ENCODE assay signal across 1 cellular context in the genomic region with DNA sequence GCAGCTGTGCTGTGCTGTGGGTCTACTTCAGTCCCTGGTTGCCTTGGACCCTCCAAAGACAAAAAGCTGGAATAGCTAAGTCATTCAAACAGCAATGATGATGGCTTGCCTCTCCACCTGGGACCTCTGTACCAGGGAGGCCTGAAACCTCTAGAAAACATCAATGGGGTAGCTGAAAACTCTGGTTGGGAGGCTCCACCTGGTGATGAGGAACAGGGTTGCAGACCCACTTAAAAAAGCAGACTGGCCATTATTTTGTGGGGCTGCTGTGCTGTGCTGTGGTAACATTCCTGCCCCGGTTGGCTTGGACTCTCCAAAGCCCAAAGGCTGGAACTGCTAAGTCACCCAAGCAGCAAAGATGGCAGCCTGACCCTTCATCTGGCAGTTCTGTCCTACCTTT.
A peak's percentile ranks its signal among the peaks of the same experiment; 100 is the strongest.
TF ChIP-seq lines count a peak whose summit lies in the region.

No MANE protein-coding gene starts in this region.

TF ChIP-seq in SK-N-SH, 30 proteins besides CTCF, POLR2A, EP300 and RAD21:
- TF ChIP-seq, protein P1, sequence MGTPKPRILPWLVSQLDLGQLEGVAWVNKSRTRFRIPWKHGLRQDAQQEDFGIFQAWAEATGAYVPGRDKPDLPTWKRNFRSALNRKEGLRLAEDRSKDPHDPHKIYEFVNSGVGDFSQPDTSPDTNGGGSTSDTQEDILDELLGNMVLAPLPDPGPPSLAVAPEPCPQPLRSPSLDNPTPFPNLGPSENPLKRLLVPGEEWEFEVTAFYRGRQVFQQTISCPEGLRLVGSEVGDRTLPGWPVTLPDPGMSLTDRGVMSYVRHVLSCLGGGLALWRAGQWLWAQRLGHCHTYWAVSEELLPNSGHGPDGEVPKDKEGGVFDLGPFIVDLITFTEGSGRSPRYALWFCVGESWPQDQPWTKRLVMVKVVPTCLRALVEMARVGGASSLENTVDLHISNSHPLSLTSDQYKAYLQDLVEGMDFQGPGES (IDR thresholded peaks at IDR 0.05; ENCODE audit: low read depth, low read length) = no peak
- TF ChIP-seq SMC3 (IDR thresholded peaks at IDR 0.05; ENCODE audit: low read depth, low read length) = peak; percentile 47
